17 cellular contexts compared by ENCODE assay signal in genomic region chr12:74980510-74980909, GRCh38.
DNase-seq lines count a peak whose midpoint lies in the region; ATAC-seq and TF ChIP-seq lines count a peak whose summit lies in the region.
"Had no signal": no experiment of that assay in that cellular context is flagged by ENCODE, and none has a peak within 500 bp of the region (broad histone marks: within the 10 kb centered on the region; RNA-seq: fewer than 3 reads in every experiment).

No MANE protein-coding gene starts in this region.

- DNase-seq in NCI-H1417 (lab: John Stamatoyannopoulos, UW) = peak in 2 of 3 experiments; percentile 36 to 54
- no peak for DNase-seq in NCI-H1417 treated with DMSO at 0.1 percent for 48 hours (lab: John Stamatoyannopoulos, UW)
- DNase-seq in SJCRH30 = peak; percentile 62 to 92
- peak in 1 of 2 donors; percentile 30 for DNase-seq in left colon
- no peak for DNase-seq in GM10266 (ENCODE audit: extremely low spot score)
- DNase-seq in heart right ventricle = no peak
- no peak for DNase-seq in SW480 (ENCODE audit: low spot score)
- no peak for DNase-seq in cerebellar cortex (ENCODE audit: low spot score)
- DNase-seq: 8988T; activated CD4-positive, alpha-beta T cell treated with anti-CD3 and anti-CD28 coated beads, Interleukin-2, amount 10 ng/mL, durations not matched to agents 7 days and 5 days; DND-41; NCI-H2227 treated with DMSO at 0.1 percent for 48 hours; sigmoid colon; stimulated activated CD4-positive, alpha-beta T cell treated with anti-CD3 and anti-CD28 coated beads, Interleukin-4, amount 100 ng/mL, for 24 hours had no signal

- H3K4me1 ChIP-seq in SJCRH30 = peaks cover 14% of the 10 kb centered on the region
- H3K4me1 ChIP-seq in heart right ventricle = no peaks in the 10 kb centered on the region
- H3K4me1 ChIP-seq: breast epithelium, sigmoid colon had no signal

- H3K36me3 ChIP-seq in SJCRH30 (no peaks in the 10 kb centered on the region), heart right ventricle (no peaks in the 10 kb centered on the region)
- H3K36me3 ChIP-seq: breast epithelium, sigmoid colon had no signal

- intact Hi-C loops in left colon (cut with DNase I, micrococcal nuclease) (no loop called here), heart right ventricle (cut with DNase I) (no loop called here)

- WGBS in heart right ventricle, 2 donors = 33 to 34% methylated on average over 4 of the region's 4 CpGs

- H3K27me3 ChIP-seq in SJCRH30 = no peaks in the 10 kb centered on the region
- no peaks in the 10 kb centered on the region for H3K27me3 ChIP-seq in heart right ventricle
- H3K27me3 ChIP-seq: breast epithelium, sigmoid colon had no signal

- peak overlapping the region; percentile 21 for H3K4me3 ChIP-seq in SJCRH30
- no peak overlapping the region for H3K4me3 ChIP-seq in heart right ventricle
- H3K4me3 ChIP-seq: breast epithelium, lung, sigmoid colon, SK-N-MC had no signal

- ATAC-seq in left colon = peak; percentile 75
- ATAC-seq in heart right ventricle = no peak

- H3K9me3 ChIP-seq in SJCRH30 (replicated peaks) (no peaks in the 10 kb centered on the region), heart right ventricle (no peaks in the 10 kb centered on the region)
- H3K9me3 ChIP-seq: breast epithelium, sigmoid colon had no signal

- TF ChIP-seq CTCF in GM10266 (IDR thresholded peaks at IDR 0.05; ENCODE audit: control insufficient read depth, insufficient read depth, low read depth, missing control alignments) = no peak
- no peak for TF ChIP-seq CTCF in heart right ventricle (IDR thresholded peaks at IDR 0.05)

- H3K27ac ChIP-seq in SJCRH30 (peak overlapping the region; percentile 43), heart right ventricle (no peak overlapping the region)
- H3K27ac ChIP-seq: breast epithelium, sigmoid colon, SK-N-MC had no signal

Comparison
In these comparisons a context has a peak if more than half of its experiments do, and no peak if none do; other contexts are left out.
1. DNase-seq: peak in NCI-H1417 (2 of 3) and SJCRH30 (2 of 2); none in NCI-H1417 treated with DMSO at 0.1 percent for 48 hours (single experiment), GM10266 (single experiment), heart right ventricle (0 of 2), SW480 (single experiment) and cerebellar cortex (single experiment).